Comparison of ENCODE assay signal across 2 cellular contexts in genomic region chr13:39035204-39035603, GRCh38.
TF ChIP-seq lines count a peak whose summit lies in the region.

No MANE protein-coding gene starts in this region.

TF ChIP-seq in SK-N-SH, 30 proteins besides CTCF, POLR2A, EP300 and RAD21 (continued from another document):
- TF ChIP-seq YY1 (IDR thresholded peaks at IDR 0.05; ENCODE audit: low read depth) (no peak), JUND (IDR thresholded peaks at IDR 0.05) (no peak), POLR2AphosphoS5 (IDR thresholded peaks at IDR 0.05; ENCODE audit: low read depth, low read length) (no peak), FOXJ3 (CRISPR knock-in tag; IDR thresholded peaks at IDR 0.05) (no peak), SIN3A (IDR thresholded peaks at IDR 0.05; ENCODE audit: borderline replicate concordance, low read depth, low read length) (no peak), FOSL2 (IDR thresholded peaks at IDR 0.05; ENCODE audit: borderline replicate concordance, low read depth) (no peak), TEAD4 (IDR thresholded peaks at IDR 0.05; ENCODE audit: borderline replicate concordance, insufficient read depth) (no peak), GATA2 (CRISPR knock-in tag; IDR thresholded peaks at IDR 0.05) (no peak), USF2 (IDR thresholded peaks at IDR 0.05; ENCODE audit: borderline replicate concordance, low read depth, low read length) (no peak), ELF1 (IDR thresholded peaks at IDR 0.05) (no peak)

TF ChIP-seq in SK-N-SH treated with all-trans-retinoic acid at 6 μM for 48 hours, 23 proteins besides CTCF, POLR2A, EP300 and RAD21 (continued from another document):
- no peak for TF ChIP-seq TSHZ2 (CRISPR knock-in tag; IDR thresholded peaks at IDR 0.05)
- no peak for TF ChIP-seq CSDC2 (CRISPR knock-in tag; IDR thresholded peaks at IDR 0.05)
- no peak for TF ChIP-seq PPARA (CRISPR knock-in tag; IDR thresholded peaks at IDR 0.05; ENCODE audit: borderline replicate concordance)
- TF ChIP-seq SNAI2 (CRISPR knock-in tag; IDR thresholded peaks at IDR 0.05), result no peak
- TF ChIP-seq CREB5 (CRISPR knock-in tag; IDR thresholded peaks at IDR 0.05; ENCODE audit: low read depth), result no peak
- TF ChIP-seq ZFP30 (CRISPR knock-in tag; IDR thresholded peaks at IDR 0.05), result no peak
- no peak for TF ChIP-seq ZC3H10 (CRISPR knock-in tag; IDR thresholded peaks at IDR 0.05)
- TF ChIP-seq ESRRG (CRISPR knock-in tag; IDR thresholded peaks at IDR 0.05), result no peak
- TF ChIP-seq ZNF70 (CRISPR knock-in tag; IDR thresholded peaks at IDR 0.05), result no peak
- TF ChIP-seq ZNF8 (CRISPR knock-in tag; IDR thresholded peaks at IDR 0.05), result no peak
- no peak for TF ChIP-seq ZNF565 (CRISPR knock-in tag; conservative IDR thresholded peaks at IDR 0.05; ENCODE audit: low read depth)
